In the genomic region with DNA sequence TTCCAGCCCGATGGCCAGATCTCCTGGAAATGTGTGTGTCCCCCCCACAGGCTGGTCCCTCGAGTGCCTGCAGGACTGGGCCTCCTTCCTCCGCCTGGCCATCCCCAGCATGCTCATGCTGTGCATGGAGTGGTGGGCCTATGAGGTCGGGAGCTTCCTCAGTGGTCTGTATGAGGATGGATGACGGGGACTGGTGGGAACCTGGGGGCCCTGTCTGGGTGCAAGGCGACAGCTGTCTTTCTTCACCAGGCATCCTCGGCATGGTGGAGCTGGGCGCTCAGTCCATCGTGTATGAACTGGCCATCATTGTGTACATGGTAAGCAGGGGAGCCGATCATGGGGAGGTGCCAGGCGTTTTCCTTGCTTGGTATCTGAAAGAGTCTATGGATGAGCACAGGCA, we compare ENCODE assay signal across 16 cellular contexts. TPM values are rescaled to one million over a fixed set of nuclear protein-coding genes. Genes with fewer than 3 reads are reported as not detected.
DNase-seq lines count a peak whose midpoint lies in the region; ATAC-seq and TF ChIP-seq lines count a peak whose summit lies in the region.
"Had no signal": no experiment of that assay in that cellular context is flagged by ENCODE, and none has a peak within 500 bp of the region (broad histone marks: within the 10 kb centered on the region; RNA-seq: fewer than 3 reads in every experiment).

No MANE protein-coding gene starts in this region.

- H3K27ac ChIP-seq in adrenal gland (peak overlapping the region; percentile 74 to 97 (median 95)), endodermal cell (ENCODE audit: low read depth, low read length) (no peak overlapping the region), testis (peak overlapping the region; percentile 35 to 94), ascending aorta (no peak overlapping the region)

- peaks cover 15 to 22% of the 10 kb centered on the region in 2 donors for H3K4me1 ChIP-seq in adrenal gland (replicated peaks in 1 of 2)
- peaks cover 8% of the 10 kb centered on the region for H3K4me1 ChIP-seq in endodermal cell (ENCODE audit: control insufficient read depth, insufficient read depth, low read length)
- peaks cover 19% of the 10 kb centered on the region for H3K4me1 ChIP-seq in testis
- H3K4me1 ChIP-seq in ascending aorta = peaks cover 8 to 24% of the 10 kb centered on the region in 2 donors

- H3K36me3 Mint-ChIP-seq in endodermal cell (ENCODE audit: low read depth) = no peaks in the 10 kb centered on the region
- H3K36me3 Mint-ChIP-seq: CD4-positive, alpha-beta memory T cell had no signal

- H3K9me3 Mint-ChIP-seq in endodermal cell = peaks cover 11% of the 10 kb centered on the region

- no peak for TF ChIP-seq CTCF in adrenal gland (IDR thresholded peaks at IDR 0.05)
- TF ChIP-seq CTCF in endodermal cell (conservative IDR thresholded peaks at IDR 0.05) = no peak
- TF ChIP-seq CTCF in testis (IDR thresholded peaks at IDR 0.05) = no peak
- TF ChIP-seq CTCF in ascending aorta (IDR thresholded peaks at IDR 0.05) = no peak

- peaks cover 27% of the 10 kb centered on the region for H3K4me1 Mint-ChIP-seq in endodermal cell
- H3K4me1 Mint-ChIP-seq: CD4-positive, alpha-beta memory T cell had no signal

- H3K36me3 ChIP-seq in adrenal gland (replicated peaks in 1 of 2) (no peaks in the 10 kb centered on the region), endodermal cell (ENCODE audit: control insufficient read depth, insufficient read depth, low read length) (no peaks in the 10 kb centered on the region), testis (ENCODE audit: low read depth, missing control alignments) (no peaks in the 10 kb centered on the region), ascending aorta (no peaks in the 10 kb centered on the region)

- WGBS in adrenal gland, 4 donors = 89 to 94% (median 91%) methylated on average over 6 to 11 of the region's 11 CpGs
- WGBS in endodermal cell (ENCODE audit: insufficient coverage in 1 of 2, insufficient read length in 1 of 2), 2 experiments = 92 to 97% methylated on average over 5 to 11 of the region's 11 CpGs
- 93 to 94% methylated on average over 6 to 11 of the region's 11 CpGs for WGBS in testis, 2 donors

- no peaks in the 10 kb centered on the region for H3K27me3 ChIP-seq in adrenal gland
- no peaks in the 10 kb centered on the region for H3K27me3 ChIP-seq in endodermal cell (ENCODE audit: control insufficient read depth, insufficient read depth, low read length, poor library complexity, severe bottlenecking)
- H3K27me3 ChIP-seq in testis = no peaks in the 10 kb centered on the region
- H3K27me3 ChIP-seq in ascending aorta = no peaks in the 10 kb centered on the region

- no peak for TF ChIP-seq POLR2A in adrenal gland (IDR thresholded peaks at IDR 0.05)
- no peak for TF ChIP-seq POLR2A in testis (IDR thresholded peaks at IDR 0.05)

- H3K4me3 ChIP-seq in adrenal gland = no peak overlapping the region
- no peak overlapping the region for H3K4me3 ChIP-seq in endodermal cell (ENCODE audit: low read length)
- no peak overlapping the region for H3K4me3 ChIP-seq in testis
- H3K4me3 ChIP-seq in ascending aorta = no peak overlapping the region
- H3K4me3 ChIP-seq: GM23338 had no signal

- DNase-seq in adrenal gland (no peak), endodermal cell (peak; percentile 36), testis (no peak), ascending aorta (ENCODE audit: low spot score in 2 of 2) (no peak)
- no peak for DNase-seq in activated CD4-positive, alpha-beta T cell treated with anti-CD3 and anti-CD28 coated beads for 4 hours
- DNase-seq: C1 segment of cervical spinal cord; Calu3; CD4-positive, alpha-beta memory T cell; COR-L47; DMS53; DMS79 treated with DMSO at 0.1 percent for 48 hours; H9 had no signal

- no peak for ATAC-seq in GM18868 (IDR thresholded peaks at IDR 0.05; ENCODE audit: unreplicated experiment)
- ATAC-seq: GM23338, HCT116 had no signal

- H3K9me3 ChIP-seq in adrenal gland (replicated peaks in 1 of 3) (peaks cover 0 to 7% (median 0%) of the 10 kb centered on the region in 3 donors), endodermal cell (ENCODE audit: control insufficient read depth, low read length) (peaks cover 8% of the 10 kb centered on the region), testis (no peaks in the 10 kb centered on the region), ascending aorta (peaks cover 4 to 8% of the 10 kb centered on the region in 2 donors)

- H3K9ac ChIP-seq in endodermal cell (ENCODE audit: extremely low read depth, low read length, poor library complexity, severe bottlenecking) = no peak overlapping the region

- H3K27ac Mint-ChIP-seq in endodermal cell = no peak overlapping the region
- H3K27ac Mint-ChIP-seq: CD4-positive, alpha-beta memory T cell; GM23338; H9 had no signal

- peaks cover 2% of the 10 kb centered on the region for H3K27me3 Mint-ChIP-seq in endodermal cell (ENCODE audit: insufficient read depth)

- no peak overlapping the region for H3K4me3 Mint-ChIP-seq in endodermal cell
- H3K4me3 Mint-ChIP-seq: CD4-positive, alpha-beta memory T cell; GM23338; H9 had no signal

- intact Hi-C loops in adrenal gland (cut with DNase I) (no loop called here), testis (cut with DNase I; ENCODE audit: low total_unique reads) (no loop called here), ascending aorta (cut with DNase I) (no loop called here)

RNA-seq across cellular contexts. Expression of a gene that starts 22.1 kb away (rescaled TPM):
- total RNA-seq in adrenal gland (100 to 1,000 TPM; 126 to 630 (median 218) TPM), endodermal cell (1 to 10 TPM; 2.5 to 3.1 TPM), testis (10 to 100 TPM; 20.1 to 97.3 TPM), ascending aorta (0.64 TPM)
- polyA plus RNA-seq in adrenal gland (100 to 1,000 TPM; 104 to 460 (median 150) TPM), testis (ENCODE audit: insufficient read depth, low read depth, low replicate concordance) (39.8 TPM)
- 3.1 TPM for polyA plus RNA-seq in endodermal cell (2013, experiment 1 of 2)
- polyA plus RNA-seq in endodermal cell (2013, experiment 2 of 2) = 2.9 TPM
- total RNA-seq: Calu3, Daoy had no signal
- polyA plus RNA-seq: CD4-positive, alpha-beta memory T cell had no signal

Comparison
In these comparisons a context has a peak if more than half of its experiments do, and no peak if none do; other contexts are left out.
1. H3K27ac ChIP-seq: peak in adrenal gland (5 of 5) and testis (2 of 2); none in endodermal cell (single experiment) and ascending aorta (0 of 2).
2. RNA of a gene that starts 22.1 kb away (total RNA-seq): 126 to 630 TPM in adrenal gland and 20.1 to 97.3 TPM in testis; 2.5 to 3.1 TPM in endodermal cell and 0.64 TPM in ascending aorta (single experiment); every median in the first group is over 4 times any median in the second.